Comparison of ENCODE assay signal across 8 cellular contexts in the genomic region with DNA sequence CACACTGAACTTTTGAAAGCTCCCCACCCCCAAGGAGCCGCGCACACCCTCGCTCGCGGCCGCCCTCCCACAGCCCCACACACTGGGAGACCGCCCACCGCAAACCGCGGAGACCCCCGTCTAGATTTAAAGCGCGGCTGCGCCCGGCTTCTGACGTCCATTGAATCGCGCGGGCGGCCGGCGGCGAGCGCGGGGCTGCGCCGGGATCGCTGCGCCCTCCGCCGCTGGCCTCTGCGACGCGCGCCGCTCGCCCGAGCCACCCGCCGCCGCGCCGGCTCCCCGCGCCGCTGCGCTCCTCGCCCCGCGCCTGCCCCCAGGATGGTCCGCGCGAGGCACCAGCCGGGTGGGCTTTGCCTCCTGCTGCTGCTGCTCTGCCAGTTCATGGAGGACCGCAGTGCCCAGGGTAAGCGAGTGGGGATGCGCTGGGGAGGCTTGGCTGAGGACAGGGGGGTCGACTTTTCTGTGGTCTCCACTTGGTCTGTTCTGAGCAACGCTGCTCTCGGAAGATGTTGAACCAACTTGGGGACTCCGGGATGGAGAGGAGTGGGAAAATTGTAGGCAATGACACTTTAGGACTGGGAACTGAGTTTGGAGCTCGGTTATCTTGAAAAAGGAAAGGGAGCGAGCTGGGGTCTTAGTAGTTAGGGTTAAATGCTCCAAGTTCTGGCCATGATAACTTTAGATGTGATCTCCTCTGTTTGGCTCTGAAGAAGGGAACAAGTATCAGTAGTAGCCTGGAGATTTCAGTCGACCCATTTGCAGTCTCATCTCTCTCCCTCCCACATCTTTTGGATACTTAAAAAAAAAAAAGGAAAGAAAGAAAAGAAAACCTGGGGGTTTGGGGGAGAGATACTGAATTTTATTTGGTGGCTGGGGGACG. TPM values are rescaled to one million over a fixed set of nuclear protein-coding genes. Genes with fewer than 3 reads are reported as not detected.
DNase-seq lines count a peak whose midpoint lies in the region; ATAC-seq and TF ChIP-seq lines count a peak whose summit lies in the region.

A gene with protein sequence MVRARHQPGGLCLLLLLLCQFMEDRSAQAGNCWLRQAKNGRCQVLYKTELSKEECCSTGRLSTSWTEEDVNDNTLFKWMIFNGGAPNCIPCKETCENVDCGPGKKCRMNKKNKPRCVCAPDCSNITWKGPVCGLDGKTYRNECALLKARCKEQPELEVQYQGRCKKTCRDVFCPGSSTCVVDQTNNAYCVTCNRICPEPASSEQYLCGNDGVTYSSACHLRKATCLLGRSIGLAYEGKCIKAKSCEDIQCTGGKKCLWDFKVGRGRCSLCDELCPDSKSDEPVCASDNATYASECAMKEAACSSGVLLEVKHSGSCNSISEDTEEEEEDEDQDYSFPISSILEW (plus strand): TSS at position 156 of the 880 bp plus-strand sequence. CDS start 163 bp downstream, at position 319.

- H3K4me1 ChIP-seq in hepatocyte (ENCODE audit: insufficient read depth) (no peaks in the 10 kb centered on the region), sigmoid colon (peaks cover 0 to 30% (median 22%) of the 10 kb centered on the region in 4 donors)

- peak within 1 kb of the TSS; percentile 73 for H3K27ac ChIP-seq in hepatocyte
- peak within 1 kb of the TSS; percentile 72 to 84 (median 77) for H3K27ac ChIP-seq in sigmoid colon

- H3K36me3 Mint-ChIP-seq in activated naive CD8-positive, alpha-beta T cell treated with anti-CD3 and anti-CD28 coated beads, Interleukin-2, amount 50 U/mL, for 24 hours (ENCODE audit: low read depth) = no peaks in the 10 kb centered on the region

- no peaks in the 10 kb centered on the region for H3K9me2 ChIP-seq in hepatocyte (replicated peaks; ENCODE audit: insufficient read depth)

- DNase-seq in COLO668 (lab: John Stamatoyannopoulos, UW; ENCODE audit: unreplicated experiment) (peak; percentile 59), HuH-7.5 (ENCODE audit: low spot score) (peak; percentile 13), hepatocyte (ENCODE audit: low spot score) (peak; percentile 66), sigmoid colon (no peak), NCI-H187 treated with DMSO at 0.1 percent for 48 hours (lab: John Stamatoyannopoulos, UW) (no peak), epidermal melanocyte (ENCODE audit: insufficient read length, low spot score) (no peak)
- DNase-seq in activated naive CD8-positive, alpha-beta T cell treated with anti-CD3 and anti-CD28 coated beads, Interleukin-2, amount 50 U/mL, for 24 hours = peak; percentile 19

- H3K4me3 Mint-ChIP-seq in activated naive CD8-positive, alpha-beta T cell treated with anti-CD3 and anti-CD28 coated beads, Interleukin-2, amount 50 U/mL, for 24 hours = peak within 1 kb of the TSS; percentile 91

- no peaks in the 10 kb centered on the region for H3K36me3 ChIP-seq in hepatocyte (replicated peaks; ENCODE audit: insufficient read depth, low read depth)
- H3K36me3 ChIP-seq in sigmoid colon = no peaks in the 10 kb centered on the region

- H3K27me3 ChIP-seq in hepatocyte (no peaks in the 10 kb centered on the region), sigmoid colon (no peaks in the 10 kb centered on the region)

- H2AFZ ChIP-seq in hepatocyte = peak within 1 kb of the TSS; percentile 54

- no peaks in the 10 kb centered on the region for H4K20me1 ChIP-seq in hepatocyte (ENCODE audit: insufficient read depth, poor library complexity, severe bottlenecking)

- no peaks in the 10 kb centered on the region for H3K9me3 Mint-ChIP-seq in activated naive CD8-positive, alpha-beta T cell treated with anti-CD3 and anti-CD28 coated beads, Interleukin-2, amount 50 U/mL, for 24 hours

- H3K4me3 ChIP-seq in hepatocyte (peak within 1 kb of the TSS; percentile 85), sigmoid colon (peak within 1 kb of the TSS; percentile 61 to 81 (median 64))

- H3K4me2 ChIP-seq in hepatocyte = peak within 1 kb of the TSS; percentile 93

- peaks cover 67% of the 10 kb centered on the region for H3K27me3 Mint-ChIP-seq in activated naive CD8-positive, alpha-beta T cell treated with anti-CD3 and anti-CD28 coated beads, Interleukin-2, amount 50 U/mL, for 24 hours

- peaks cover 27% of the 10 kb centered on the region for H3K4me1 Mint-ChIP-seq in activated naive CD8-positive, alpha-beta T cell treated with anti-CD3 and anti-CD28 coated beads, Interleukin-2, amount 50 U/mL, for 24 hours

- intact Hi-C loops in sigmoid colon (cut with DNase I) = loop anchor here (5.0 to 10.0 kb wide), 2 partner anchors 737 to 834 kb away; a partner anchor contains a TSS

- WGBS in hepatocyte (ENCODE audit: low lambda C conversion rate, missing lambda C conversion rate) = 2% methylated on average over 61 of the region's 65 CpGs
- 1% methylated on average over 65 of the region's 65 CpGs for WGBS in sigmoid colon, 2 donors

- TF ChIP-seq CTCF in hepatocyte (IDR thresholded peaks at IDR 0.05; ENCODE audit: poor library complexity) (no peak), sigmoid colon (IDR thresholded peaks at IDR 0.05) (no peak)

- TF ChIP-seq EP300 in sigmoid colon (IDR thresholded peaks at IDR 0.05) = no peak

- peak within 1 kb of the TSS; percentile 43 for H3K27ac Mint-ChIP-seq in activated naive CD8-positive, alpha-beta T cell treated with anti-CD3 and anti-CD28 coated beads, Interleukin-2, amount 50 U/mL, for 24 hours

- no peak for ATAC-seq in activated naive CD8-positive, alpha-beta T cell treated with anti-CD3 and anti-CD28 coated beads, Interleukin-2, amount 50 U/mL, for 24 hours
- no peak for ATAC-seq in HG03139 (IDR thresholded peaks at IDR 0.05; ENCODE audit: unreplicated experiment)

- no peak for TF ChIP-seq POLR2A in sigmoid colon (IDR thresholded peaks at IDR 0.05)

- no peaks in the 10 kb centered on the region for H3K79me2 ChIP-seq in hepatocyte

- no peaks in the 10 kb centered on the region for H3K9me3 ChIP-seq in hepatocyte (ENCODE audit: low read depth)
- no peaks in the 10 kb centered on the region for H3K9me3 ChIP-seq in sigmoid colon

RNA-seq across cellular contexts. Expression of the gene that starts here (rescaled TPM):
- total RNA-seq in hepatocyte (15.3 and 18.4 TPM in 2 replicates), sigmoid colon (1 to 10 TPM; 3.0 to 8.8 (median 4.8) TPM)
- polyA plus RNA-seq in hepatocyte (32.6 and 35.4 TPM in 2 replicates), sigmoid colon (1 to 10 TPM in 2 of 3 donors, under 1 TPM in 1; 0.46 to 1.9 (median 1.2) TPM)

Comparison
In these comparisons a context has a peak if more than half of its experiments do, and no peak if none do; other contexts are left out.
1. RNA of the gene that starts here (polyA plus RNA-seq): 32.6 to 35.4 TPM in hepatocyte; 0.46 to 1.9 TPM in sigmoid colon; every median in the first group is over 10 times any median in the second.
2. DNase-seq: peak in COLO668 (single experiment), HuH-7.5 (single experiment), activated naive CD8-positive, alpha-beta T cell treated with anti-CD3 and anti-CD28 coated beads, Interleukin-2, amount 50 U/mL, for 24 hours (single experiment) and hepatocyte (single experiment); none in sigmoid colon (single experiment), NCI-H187 treated with DMSO at 0.1 percent for 48 hours (single experiment) and epidermal melanocyte (single experiment).